ENCODE assay signal across 11 cellular contexts in the genomic region with DNA sequence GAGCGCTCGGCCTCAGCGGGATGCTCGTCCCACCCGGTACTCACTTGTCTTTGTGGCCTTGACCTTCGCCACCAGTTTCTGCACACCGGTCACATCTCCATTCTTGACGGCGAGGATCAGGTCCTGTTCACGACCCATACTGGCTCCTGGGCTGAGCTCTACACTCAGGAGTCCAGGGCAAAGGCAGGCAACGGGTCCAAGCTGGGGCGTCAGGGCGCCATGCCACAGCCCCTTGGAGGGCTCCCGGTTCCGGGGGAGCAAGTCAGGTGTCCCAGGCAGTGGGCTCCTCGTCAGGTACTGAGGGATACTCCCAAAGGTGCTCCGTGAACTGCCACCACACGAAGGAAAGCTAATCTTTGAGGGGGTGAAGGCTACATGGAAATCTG. TPM values are rescaled to one million over a fixed set of nuclear protein-coding genes. Genes with fewer than 3 reads are reported as not detected.
DNase-seq lines count a peak whose midpoint lies in the region; ATAC-seq and TF ChIP-seq lines count a peak whose summit lies in the region.
"Had no signal": no experiment of that assay in that cellular context is flagged by ENCODE, and none has a peak within 500 bp of the region (broad histone marks: within the 10 kb centered on the region; RNA-seq: fewer than 3 reads in every experiment).

No MANE protein-coding gene starts in this region.

- H3K9me3 ChIP-seq in endodermal cell (ENCODE audit: control insufficient read depth, low read length) = no peaks in the 10 kb centered on the region
- no peaks in the 10 kb centered on the region for H3K9me3 ChIP-seq in neural cell (ENCODE audit: low read length)
- no peaks in the 10 kb centered on the region for H3K9me3 ChIP-seq in uterus

- H3K9ac ChIP-seq in endodermal cell (ENCODE audit: extremely low read depth, low read length, poor library complexity, severe bottlenecking) (no peak overlapping the region), neural cell (ENCODE audit: low read length) (no peak overlapping the region)

- no peak overlapping the region for H2AFZ ChIP-seq in neural cell (ENCODE audit: low read depth, low read length)

- H3K27ac ChIP-seq in endodermal cell (ENCODE audit: low read depth, low read length) (no peak overlapping the region), neural cell (ENCODE audit: low read length) (no peak overlapping the region), uterus (peak overlapping the region; percentile 91 to 93)

- WGBS in endodermal cell (ENCODE audit: insufficient coverage in 1 of 2, insufficient read length in 1 of 2), 2 experiments = 96% methylated on average over 13 to 18 of the region's 18 CpGs

- H3K36me3 ChIP-seq in endodermal cell (ENCODE audit: control insufficient read depth, insufficient read depth, low read length) (peaks cover 18% of the 10 kb centered on the region), neural cell (ENCODE audit: insufficient read depth, low read length) (no peaks in the 10 kb centered on the region), uterus (no peaks in the 10 kb centered on the region)

- CTCF ChIA-PET in activated CD8-positive, alpha-beta T cell treated with anti-CD3 and anti-CD28 coated beads, Interleukin-2, amount 10 ng/mL, durations not matched to agents 7 days and 5 days (lab: Charles Lee) = no interaction called here
- CTCF ChIA-PET in activated CD8-positive, alpha-beta T cell treated with anti-CD3 and anti-CD28 coated beads for 36 hours (lab: Charles Lee) = interaction anchor here (0.9 to 1.1 kb wide), 4 partner anchors 12 to 240 kb away, joined by 3 to 4 read pairs (median 3); a partner anchor contains a TSS

- POLR2A ChIA-PET in activated CD8-positive, alpha-beta T cell treated with anti-CD3 and anti-CD28 coated beads, Interleukin-2, amount 10 ng/mL, durations not matched to agents 7 days and 5 days (lab: Charles Lee) = interaction anchor here (0.7 kb wide), 1 partner anchor 72 kb away, joined by 3 read pairs; no protein-coding TSS in a partner anchor
- POLR2A ChIA-PET in activated CD8-positive, alpha-beta T cell treated with anti-CD3 and anti-CD28 coated beads for 36 hours (lab: Charles Lee) = interaction anchor here (0.7 to 1.1 kb wide), 2 partner anchors 12 to 242 kb away, joined by 3 read pairs; a partner anchor contains a TSS

- no peaks in the 10 kb centered on the region for H3F3A ChIP-seq in neural cell (ENCODE audit: insufficient read depth, low read length, poor library complexity, severe bottlenecking)

- DNase-seq in activated CD8-positive, alpha-beta T cell treated with anti-CD3 and anti-CD28 coated beads, Interleukin-2, amount 10 ng/mL, durations not matched to agents 7 days and 5 days = no peak
- DNase-seq in activated CD8-positive, alpha-beta T cell treated with anti-CD3 and anti-CD28 coated beads for 36 hours = no peak
- DNase-seq in endodermal cell (no peak), uterus (peak in 1 of 2 donors; percentile 23), NCI-H1092 treated with DMSO at 0.1 percent for 48 hours (lab: John Stamatoyannopoulos, UW) (no peak)
- DNase-seq in activated naive CD4-positive, alpha-beta T cell treated with Interleukin-2 at 50 U/mL for 16 hours = no peak
- DNase-seq: NCI-H1092 had no signal

- peaks cover 8% of the 10 kb centered on the region for H3K36me3 Mint-ChIP-seq in activated CD8-positive, alpha-beta T cell treated with anti-CD3 and anti-CD28 coated beads, Interleukin-2, amount 10 ng/mL, durations not matched to agents 7 days and 5 days (ENCODE audit: low read depth)
- H3K36me3 Mint-ChIP-seq in activated CD8-positive, alpha-beta T cell treated with anti-CD3 and anti-CD28 coated beads for 36 hours (ENCODE audit: low read depth) = peaks cover 13% of the 10 kb centered on the region
- H3K36me3 Mint-ChIP-seq in endodermal cell (ENCODE audit: low read depth) = peaks cover 22% of the 10 kb centered on the region

- TF ChIP-seq POLR2A in uterus (IDR thresholded peaks at IDR 0.05) = no peak

- no peak for TF ChIP-seq CTCF in activated CD8-positive, alpha-beta T cell treated with anti-CD3 and anti-CD28 coated beads for 36 hours (IDR thresholded peaks at IDR 0.05)
- TF ChIP-seq CTCF in endodermal cell (conservative IDR thresholded peaks at IDR 0.05) (no peak), neural cell (IDR thresholded peaks at IDR 0.05; ENCODE audit: poor library complexity, severe bottlenecking) (no peak), uterus (IDR thresholded peaks at IDR 0.05) (no peak)

- H3K79me2 ChIP-seq in neural cell (replicated peaks; ENCODE audit: insufficient read depth, low read length) = peaks cover 17% of the 10 kb centered on the region

- no peak overlapping the region for H3K4me2 ChIP-seq in neural cell (ENCODE audit: low read length)

- H3K4me1 ChIP-seq in endodermal cell (ENCODE audit: control insufficient read depth, insufficient read depth, low read length) (peaks cover 7% of the 10 kb centered on the region), uterus (peaks cover 7 to 27% of the 10 kb centered on the region in 2 donors)

- intact Hi-C loops in activated CD8-positive, alpha-beta T cell treated with anti-CD3 and anti-CD28 coated beads for 36 hours (cut with micrococcal nuclease) = no loop called here
- intact Hi-C loops in uterus (cut with DNase I; ENCODE audit: low total_unique reads) = no loop called here

- H3K9me2 ChIP-seq in neural cell (ENCODE audit: insufficient read depth, low read length) = no peaks in the 10 kb centered on the region

- ATAC-seq in activated CD8-positive, alpha-beta T cell treated with anti-CD3 and anti-CD28 coated beads, Interleukin-2, amount 10 ng/mL, durations not matched to agents 7 days and 5 days = no peak
- no peak for ATAC-seq in activated CD8-positive, alpha-beta T cell treated with anti-CD3 and anti-CD28 coated beads for 36 hours
- ATAC-seq in GM18517 (IDR thresholded peaks at IDR 0.05; ENCODE audit: unreplicated experiment) = no peak
- ATAC-seq: activated CD4-positive, alpha-beta T cell treated with anti-CD3 and anti-CD28 coated beads for 36 hours had no signal

- H3K27me3 ChIP-seq in endodermal cell (ENCODE audit: control insufficient read depth, insufficient read depth, low read length, poor library complexity, severe bottlenecking) (no peaks in the 10 kb centered on the region), neural cell (ENCODE audit: insufficient read depth, low read depth, low read length) (no peaks in the 10 kb centered on the region), uterus (no peaks in the 10 kb centered on the region)

- H3K9me3 Mint-ChIP-seq in activated CD8-positive, alpha-beta T cell treated with anti-CD3 and anti-CD28 coated beads, Interleukin-2, amount 10 ng/mL, durations not matched to agents 7 days and 5 days (ENCODE audit: insufficient read depth) = no peaks in the 10 kb centered on the region
- H3K9me3 Mint-ChIP-seq in activated CD8-positive, alpha-beta T cell treated with anti-CD3 and anti-CD28 coated beads for 36 hours = no peaks in the 10 kb centered on the region
- H3K9me3 Mint-ChIP-seq in endodermal cell = no peaks in the 10 kb centered on the region
- H3K9me3 Mint-ChIP-seq: activated naive CD8-positive, alpha-beta T cell treated with anti-CD3 and anti-CD28 coated beads for 36 hours had no signal

- TF ChIP-seq RAD21 in neural cell (conservative IDR thresholded peaks at IDR 0.05) = no peak

- no peak overlapping the region for H3K4me3 Mint-ChIP-seq in activated CD8-positive, alpha-beta T cell treated with anti-CD3 and anti-CD28 coated beads, Interleukin-2, amount 10 ng/mL, durations not matched to agents 7 days and 5 days
- no peak overlapping the region for H3K4me3 Mint-ChIP-seq in activated CD8-positive, alpha-beta T cell treated with anti-CD3 and anti-CD28 coated beads for 36 hours
- peak overlapping the region; percentile 70 for H3K4me3 Mint-ChIP-seq in endodermal cell
- H3K4me3 Mint-ChIP-seq: activated naive CD8-positive, alpha-beta T cell treated with anti-CD3 and anti-CD28 coated beads for 36 hours had no signal

- peaks cover 3% of the 10 kb centered on the region for H3K27me3 Mint-ChIP-seq in activated CD8-positive, alpha-beta T cell treated with anti-CD3 and anti-CD28 coated beads, Interleukin-2, amount 10 ng/mL, durations not matched to agents 7 days and 5 days (ENCODE audit: low read depth)
- no peaks in the 10 kb centered on the region for H3K27me3 Mint-ChIP-seq in activated CD8-positive, alpha-beta T cell treated with anti-CD3 and anti-CD28 coated beads for 36 hours
- no peaks in the 10 kb centered on the region for H3K27me3 Mint-ChIP-seq in endodermal cell (ENCODE audit: insufficient read depth)

- H3K4me3 ChIP-seq in endodermal cell (ENCODE audit: low read length) (no peak overlapping the region), neural cell (ENCODE audit: low read length) (peak overlapping the region; percentile 95), uterus (peak overlapping the region; percentile 66 to 85)

- H4K20me1 ChIP-seq in neural cell (ENCODE audit: insufficient read depth) = no peaks in the 10 kb centered on the region

- H3K27ac Mint-ChIP-seq in activated CD8-positive, alpha-beta T cell treated with anti-CD3 and anti-CD28 coated beads, Interleukin-2, amount 10 ng/mL, durations not matched to agents 7 days and 5 days = peak overlapping the region; percentile 16
- no peak overlapping the region for H3K27ac Mint-ChIP-seq in activated CD8-positive, alpha-beta T cell treated with anti-CD3 and anti-CD28 coated beads for 36 hours
- no peak overlapping the region for H3K27ac Mint-ChIP-seq in endodermal cell
- H3K27ac Mint-ChIP-seq: activated CD4-positive, alpha-beta T cell treated with anti-CD3 and anti-CD28 coated beads for 36 hours; activated naive CD8-positive, alpha-beta T cell treated with anti-CD3 and anti-CD28 coated beads for 36 hours had no signal

- peaks cover 17% of the 10 kb centered on the region for H3K4me1 Mint-ChIP-seq in activated CD8-positive, alpha-beta T cell treated with anti-CD3 and anti-CD28 coated beads, Interleukin-2, amount 10 ng/mL, durations not matched to agents 7 days and 5 days (ENCODE audit: low read depth)
- H3K4me1 Mint-ChIP-seq in activated CD8-positive, alpha-beta T cell treated with anti-CD3 and anti-CD28 coated beads for 36 hours (ENCODE audit: low read depth) = peaks cover 20% of the 10 kb centered on the region
- no peaks in the 10 kb centered on the region for H3K4me1 Mint-ChIP-seq in endodermal cell

- TF ChIP-seq EP300 in neural cell (conservative IDR thresholded peaks at IDR 0.05; ENCODE audit: poor library complexity, severe bottlenecking) = no peak

RNA-seq across cellular contexts. Expression of a gene that starts 1.7 kb away (rescaled TPM):
- total RNA-seq in activated CD8-positive, alpha-beta T cell treated with anti-CD3 and anti-CD28 coated beads, Interleukin-2, amount 10 ng/mL, durations not matched to agents 7 days and 5 days = under 1 TPM; 0.68 to 0.97 TPM
- 1 to 10 TPM; 2.2 to 2.5 TPM for total RNA-seq in activated CD8-positive, alpha-beta T cell treated with anti-CD3 and anti-CD28 coated beads for 36 hours
- total RNA-seq in endodermal cell (10 to 100 TPM; 26.4 to 31.0 TPM), uterus (100 to 1,000 TPM in 1 of 4 donors, 10 to 100 TPM in 1, 1 to 10 TPM in 2; 7.4 to 122 (median 15.5) TPM)
- 14.9 TPM for polyA plus RNA-seq in endodermal cell (2013, experiment 1 of 2)
- 11.8 TPM for polyA plus RNA-seq in endodermal cell (2013, experiment 2 of 2)
- 2.8 and 4.2 TPM in 2 replicates for polyA plus RNA-seq in neural cell
- 11.9 and 12.4 TPM in 2 replicates for polyA minus RNA-seq in neural cell

RNA-seq across cellular contexts. Expression of a gene that starts 2.7 kb away (rescaled TPM):
- 10 to 100 TPM; 76.6 to 77.8 TPM for total RNA-seq in activated CD8-positive, alpha-beta T cell treated with anti-CD3 and anti-CD28 coated beads, Interleukin-2, amount 10 ng/mL, durations not matched to agents 7 days and 5 days
- total RNA-seq in activated CD8-positive, alpha-beta T cell treated with anti-CD3 and anti-CD28 coated beads for 36 hours = 10 to 100 TPM; 38.8 to 45.4 TPM
- 10 to 100 TPM; 37.7 to 39.1 TPM for total RNA-seq in endodermal cell
- 30.2 TPM for polyA plus RNA-seq in endodermal cell (2013, experiment 1 of 2)
- polyA plus RNA-seq in endodermal cell (2013, experiment 2 of 2) = 32.7 TPM
- polyA plus RNA-seq in neural cell = 32.2 and 37.7 TPM in 2 replicates
- polyA minus RNA-seq in neural cell = 10.4 and 23.9 TPM in 2 replicates
- total RNA-seq in uterus = 100 to 1,000 TPM in 1 of 4 donors, 10 to 100 TPM in 3; 17.4 to 102 (median 20.6) TPM

RNA-seq across cellular contexts. Expression of a gene that starts 11.8 kb away (rescaled TPM):
- 10 to 100 TPM; 19.3 to 19.8 TPM for total RNA-seq in activated CD8-positive, alpha-beta T cell treated with anti-CD3 and anti-CD28 coated beads, Interleukin-2, amount 10 ng/mL, durations not matched to agents 7 days and 5 days
- 1 to 10 TPM; 7.2 to 7.4 TPM for total RNA-seq in activated CD8-positive, alpha-beta T cell treated with anti-CD3 and anti-CD28 coated beads for 36 hours
- total RNA-seq in endodermal cell (100 to 1,000 TPM; 128 to 149 TPM), uterus (10 to 100 TPM in 3 of 4 donors, 1 to 10 TPM in 1; 3.1 to 31.9 (median 14.0) TPM)
- 20.2 TPM for polyA plus RNA-seq in endodermal cell (2013, experiment 1 of 2)
- 16.5 TPM for polyA plus RNA-seq in endodermal cell (2013, experiment 2 of 2)
- polyA plus RNA-seq in neural cell = 0.95 and 4.2 TPM in 2 replicates
- polyA minus RNA-seq in neural cell = 0.49 TPM in 1 of 2 replicates, not detected in the other

RNA-seq across cellular contexts. Expression of a gene that starts 57.2 kb away (rescaled TPM):
- total RNA-seq in activated CD8-positive, alpha-beta T cell treated with anti-CD3 and anti-CD28 coated beads, Interleukin-2, amount 10 ng/mL, durations not matched to agents 7 days and 5 days = 10 to 100 TPM; 81.9 to 84.8 TPM
- total RNA-seq in activated CD8-positive, alpha-beta T cell treated with anti-CD3 and anti-CD28 coated beads for 36 hours = 10 to 100 TPM; 55.3 to 56.4 TPM
- total RNA-seq in endodermal cell = 100 to 1,000 TPM in 1 of 2 donors, 10 to 100 TPM in 1; 96.0 to 106 TPM
- polyA plus RNA-seq in endodermal cell (2013, experiment 1 of 2) = 90.8 TPM
- 82.1 TPM for polyA plus RNA-seq in endodermal cell (2013, experiment 2 of 2)
- 37.0 and 66.1 TPM in 2 replicates for polyA plus RNA-seq in neural cell
- polyA minus RNA-seq in neural cell = 85.1 and 91.5 TPM in 2 replicates
- total RNA-seq in uterus = 10 to 100 TPM in 2 of 4 donors, 1 to 10 TPM in 2; 3.8 to 91.2 (median 26.0) TPM

Comparison
In these comparisons a context has a peak if more than half of its experiments do, and no peak if none do; other contexts are left out.
1. H3K27ac ChIP-seq: peak in uterus (2 of 2); none in endodermal cell (single experiment) and neural cell (single experiment).